Comparison of ENCODE assay signal across 9 cellular contexts in genomic region chr5:95861858-95862561, GRCh38. TPM values are rescaled to one million over a fixed set of nuclear protein-coding genes. Genes with fewer than 3 reads are reported as not detected.
DNase-seq lines count a peak whose midpoint lies in the region; ATAC-seq and TF ChIP-seq lines count a peak whose summit lies in the region.
"Had no signal": no experiment of that assay in that cellular context is flagged by ENCODE, and none has a peak within 500 bp of the region (broad histone marks: within the 10 kb centered on the region; RNA-seq: fewer than 3 reads in every experiment).

No MANE protein-coding gene starts in this region.

- H3K4me3 Mint-ChIP-seq in natural killer cell treated with Interleukin-12 subunit alpha and Interleukin-12 subunit beta and Interleukin-15 and Interleukin-18, amount 100 ng/mL, for 72 hours, result peak overlapping the region; percentile 48
- H3K4me3 Mint-ChIP-seq in natural killer cell, result no peak overlapping the region

- no peaks in the 10 kb centered on the region for H3K36me3 ChIP-seq in aorta (ENCODE audit: control insufficient read depth in 1 of 2, insufficient read depth in 2 of 2, low read length in 1 of 2)

- H3K27ac Mint-ChIP-seq in natural killer cell treated with Interleukin-12 subunit alpha and Interleukin-12 subunit beta and Interleukin-15 and Interleukin-18, amount 100 ng/mL, for 72 hours, result peak overlapping the region; percentile 44 to 49
- no peak overlapping the region for H3K27ac Mint-ChIP-seq in natural killer cell
- H3K27ac Mint-ChIP-seq: activated B cell treated with CpG ODN at 0.5 μM for 24 hours had no signal

- peaks cover 1 to 7% of the 10 kb centered on the region in 2 donors for H3K4me1 ChIP-seq in aorta (ENCODE audit: control insufficient read depth in 1 of 2, insufficient read depth in 2 of 2, low read length in 2 of 2)

- H3K9me3 ChIP-seq in aorta (ENCODE audit: control insufficient read depth, low read length), result no peaks in the 10 kb centered on the region

- no peaks in the 10 kb centered on the region for H3K27me3 ChIP-seq in aorta (ENCODE audit: control insufficient read depth in 1 of 2, insufficient read depth in 2 of 2, low read length in 1 of 2)

- H3K27ac ChIP-seq in angular gyrus (ENCODE audit: low read depth, low read length) (peak overlapping the region; percentile 53), aorta (ENCODE audit: low read depth in 1 of 2, low read length in 2 of 2) (peak overlapping the region; percentile 78 to 81)

- 62 to 65% methylated on average over 8 of the region's 8 CpGs for WGBS in aorta, 2 donors

- H3K36me3 Mint-ChIP-seq in natural killer cell treated with Interleukin-12 subunit alpha and Interleukin-12 subunit beta and Interleukin-15 and Interleukin-18, amount 100 ng/mL, for 72 hours, result peaks cover 5% of the 10 kb centered on the region
- H3K36me3 Mint-ChIP-seq in natural killer cell, result no peaks in the 10 kb centered on the region

- TF ChIP-seq CTCF in natural killer cell (IDR thresholded peaks at IDR 0.05), result no peak

- intact Hi-C loops in natural killer cell (cut with micrococcal nuclease) (no loop called here), aorta (cut with DNase I) (loop anchor here (5.0 to 10.0 kb wide), 4 partner anchors 100 to 395 kb away; partner anchors contain the start of gene ELL2 (in 1 of the 2))

- peaks cover 13 to 30% of the 10 kb centered on the region in 2 donors for H3K27me3 Mint-ChIP-seq in natural killer cell treated with Interleukin-12 subunit alpha and Interleukin-12 subunit beta and Interleukin-15 and Interleukin-18, amount 100 ng/mL, for 72 hours
- peaks cover 35 to 54% of the 10 kb centered on the region in 2 donors for H3K27me3 Mint-ChIP-seq in natural killer cell (ENCODE audit: low read depth in 2 of 2)

- no peak for ATAC-seq in natural killer cell treated with Interleukin-12 subunit alpha and Interleukin-12 subunit beta and Interleukin-15 and Interleukin-18, amount 100 ng/mL, for 72 hours
- ATAC-seq in natural killer cell, result no peak
- ATAC-seq in aorta (ENCODE audit: low FRiP score), result no peak

- no peaks in the 10 kb centered on the region for H3K9me3 Mint-ChIP-seq in natural killer cell treated with Interleukin-12 subunit alpha and Interleukin-12 subunit beta and Interleukin-15 and Interleukin-18, amount 100 ng/mL, for 72 hours
- H3K9me3 Mint-ChIP-seq in natural killer cell, result no peaks in the 10 kb centered on the region
- H3K9me3 Mint-ChIP-seq: activated B cell treated with CpG ODN at 0.5 μM for 24 hours had no signal

- DNase-seq in natural killer cell treated with Interleukin-12 subunit alpha and Interleukin-12 subunit beta and Interleukin-15 and Interleukin-18, amount 100 ng/mL, for 72 hours (ENCODE audit: low spot score), result no peak
- DNase-seq in natural killer cell, result no peak
- DNase-seq in lung microvascular endothelial cell (ENCODE audit: low read depth in 2 of 2), result peak; percentile 43 to 75
- DNase-seq in aorta, result no peak
- DNase-seq in NCI-H526 (lab: John Stamatoyannopoulos, UW), result no peak
- DNase-seq in NCI-H510A (lab: John Stamatoyannopoulos, UW), result no peak
- DNase-seq in LoVo (ENCODE audit: low spot score), result no peak
- DNase-seq: activated B cell treated with CpG ODN at 0.5 μM for 24 hours had no signal

- H3K4me1 Mint-ChIP-seq in natural killer cell treated with Interleukin-12 subunit alpha and Interleukin-12 subunit beta and Interleukin-15 and Interleukin-18, amount 100 ng/mL, for 72 hours (ENCODE audit: low read depth in 2 of 2), result peaks cover 42 to 59% of the 10 kb centered on the region in 2 donors
- peaks cover 7 to 17% of the 10 kb centered on the region in 2 donors for H3K4me1 Mint-ChIP-seq in natural killer cell

- H3K4me3 ChIP-seq in aorta (ENCODE audit: low read length in 2 of 2), result no peak overlapping the region

RNA-seq across cellular contexts. Expression of gene GLRX, which starts 39.5 kb away (rescaled TPM):
- total RNA-seq in natural killer cell treated with Interleukin-12 subunit alpha and Interleukin-12 subunit beta and Interleukin-15 and Interleukin-18, amount 100 ng/mL, for 72 hours, result 100 to 1,000 TPM; 109 to 408 TPM
- 100 to 1,000 TPM in 1 of 3 donors, 10 to 100 TPM in 2; 59.2 to 102 (median 62.5) TPM for total RNA-seq in natural killer cell
- total RNA-seq in lung microvascular endothelial cell, result 31.6 and 38.7 TPM in 2 replicates
- 10 to 100 TPM; 38.5 to 44.7 TPM for total RNA-seq in aorta
- 100 to 1,000 TPM in 1 of 2 donors, 10 to 100 TPM in 1; 68.6 to 161 TPM for polyA plus RNA-seq in aorta

Comparison
In these comparisons a context has a peak if more than half of its experiments do, and no peak if none do; other contexts are left out.
1. H3K27ac Mint-ChIP-seq: peak in natural killer cell treated with Interleukin-12 subunit alpha and Interleukin-12 subunit beta and Interleukin-15 and Interleukin-18, amount 100 ng/mL, for 72 hours (2 of 2); none in natural killer cell (0 of 2).
2. DNase-seq: peak in lung microvascular endothelial cell (2 of 2); none in natural killer cell treated with Interleukin-12 subunit alpha and Interleukin-12 subunit beta and Interleukin-15 and Interleukin-18, amount 100 ng/mL, for 72 hours (single experiment), natural killer cell (single experiment), aorta (0 of 2), NCI-H526 (0 of 2), NCI-H510A (single experiment) and LoVo (single experiment).